Comparison of ENCODE assay signal across 11 cellular contexts in the genomic region with DNA sequence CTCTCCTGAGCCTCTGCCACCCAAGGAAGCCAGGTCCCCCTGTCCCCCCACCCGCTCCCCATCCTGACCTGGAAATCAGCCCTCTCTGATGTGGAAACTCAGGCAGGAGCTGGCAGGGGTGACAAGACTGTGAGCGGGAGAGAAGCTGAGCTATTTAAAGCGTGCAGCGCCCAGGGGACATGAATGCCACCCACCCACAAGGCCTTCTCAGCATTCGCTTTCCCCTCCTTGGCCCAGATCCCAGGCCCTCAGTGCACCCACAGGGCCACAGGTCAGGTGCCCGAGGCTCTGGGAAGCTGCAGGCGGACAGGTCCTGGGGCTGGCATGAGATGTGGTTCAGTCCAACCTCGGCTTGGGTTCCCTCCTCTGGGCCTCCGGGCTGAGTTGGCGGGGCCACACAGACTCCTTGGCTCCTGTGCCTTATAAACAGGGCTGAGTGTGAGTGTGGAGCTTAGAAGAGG.
A peak's percentile ranks its signal among the peaks of the same experiment; 100 is the strongest.
DNase-seq lines count a peak whose midpoint lies in the region; ATAC-seq, FAIRE-seq and TF ChIP-seq lines count a peak whose summit lies in the region.
"Had no signal": no experiment of that assay in that cellular context is flagged by ENCODE, and none has a peak within 500 bp of the region (broad histone marks: within the 10 kb centered on the region; RNA-seq: fewer than 3 reads in every experiment).

No MANE protein-coding gene starts in this region.

- H3F3A ChIP-seq in SK-N-SH (replicated peaks; ENCODE audit: insufficient read depth), result peaks cover 16% of the 10 kb centered on the region

- H3K9me3 ChIP-seq in SK-N-SH, result no peaks in the 10 kb centered on the region
- H3K9me3 ChIP-seq in small intestine (ENCODE audit: control insufficient read depth, low read depth), result no peaks in the 10 kb centered on the region

- TF ChIP-seq RAD21 in SK-N-SH (IDR thresholded peaks at IDR 0.05; ENCODE audit: low read length), result no peak

- H3K4me3 Mint-ChIP-seq in natural killer cell, result no peak overlapping the region

- H3K4me1 Mint-ChIP-seq in natural killer cell, result peaks cover 20 to 32% of the 10 kb centered on the region in 2 donors

- peaks cover 47% of the 10 kb centered on the region for H3K79me2 ChIP-seq in SK-N-SH (ENCODE audit: insufficient read depth)

- no peak for TF ChIP-seq EP300 in SK-N-SH (IDR thresholded peaks at IDR 0.05; ENCODE audit: borderline replicate concordance in 1 of 2, low read depth in 1 of 2, low read length in 1 of 2)

- no peaks in the 10 kb centered on the region for H3K27me3 Mint-ChIP-seq in natural killer cell (ENCODE audit: low read depth in 2 of 2)

- DNase-seq in SK-N-SH, result no peak
- peak; percentile 81 for DNase-seq in left ventricle myocardium superior
- DNase-seq in posterior vena cava (ENCODE audit: low spot score), result peak; percentile 85
- no peak for DNase-seq in DMS153 treated with DMSO at 0.1 percent for 48 hours (lab: John Stamatoyannopoulos, UW; ENCODE audit: unreplicated experiment)
- DNase-seq in natural killer cell, result no peak
- no peak for DNase-seq in small intestine
- DNase-seq: 8988T; effector CD4-positive, alpha-beta T cell; NCI-H1694 treated with DMSO at 0.1 percent for 48 hours had no signal

- POLR2A ChIA-PET in SK-N-SH (lab: Yijun Ruan, JAX), result interaction anchor here (1.4 kb wide), 1 partner anchor 77 kb away, joined by 3 read pairs; no protein-coding TSS in a partner anchor

- no peaks in the 10 kb centered on the region for H3K9me2 ChIP-seq in SK-N-SH

- H3K9me3 Mint-ChIP-seq in natural killer cell, result no peaks in the 10 kb centered on the region

- H3K4me1 ChIP-seq in SK-N-SH (ENCODE audit: control insufficient read depth in 1 of 2, insufficient read depth in 2 of 2, low read depth in 1 of 2, low read length in 1 of 2) (peaks cover 31 to 74% of the 10 kb centered on the region in 2 experiments), small intestine (ENCODE audit: control insufficient read depth in 2 of 2, insufficient read depth in 1 of 2, low read depth in 1 of 2, low read length in 1 of 2) (peaks cover 5 to 8% of the 10 kb centered on the region in 2 donors)

- no peak overlapping the region for H3K9ac ChIP-seq in SK-N-SH

- TF ChIP-seq CTCF in SK-N-SH (IDR thresholded peaks at IDR 0.05) (no peak), natural killer cell (IDR thresholded peaks at IDR 0.05) (no peak)

- H4K20me1 ChIP-seq in SK-N-SH (ENCODE audit: insufficient read depth), result no peaks in the 10 kb centered on the region

- no peak for FAIRE-seq in small intestine (lab: Jason Lieb, UNC)

- WGBS in SK-N-SH (ENCODE audit: low lambda C conversion rate), result 100% methylated on average over 4 of the region's 10 CpGs
- WGBS in small intestine, 3 donors, result 77 to 82% (median 78%) methylated on average over 10 of the region's 10 CpGs

- CTCF ChIA-PET in SK-N-SH (lab: Yijun Ruan, JAX), result interaction anchor here (0.6 to 2.4 kb wide), 9 partner anchors 10 to 451 kb away, joined by 3 to 12 read pairs (median 4); no protein-coding TSS in a partner anchor

- H3K27ac ChIP-seq in SK-N-SH (ENCODE audit: low read depth in 2 of 2, low read length in 1 of 2), result peak overlapping the region; percentile 75 to 97
- H3K27ac ChIP-seq in small intestine (ENCODE audit: low read depth in 1 of 2, low read length in 1 of 2), result peak overlapping the region in 1 of 2 donors; percentile 43

- H3K4me2 ChIP-seq in SK-N-SH, result peak overlapping the region; percentile 79; the same call in 1 of the 2 replicates

- no peak overlapping the region for H3K27ac Mint-ChIP-seq in natural killer cell

- H2AFZ ChIP-seq in SK-N-SH (ENCODE audit: low read depth), result no peak overlapping the region

- ATAC-seq in SK-N-SH treated with all-trans-retinoic acid at 6 μM for 48 hours, result no peak
- ATAC-seq in left ventricle myocardium superior, result peak; percentile 71
- ATAC-seq in natural killer cell, result no peak
- no peak for ATAC-seq in HG03342 (IDR thresholded peaks at IDR 0.05; ENCODE audit: unreplicated experiment)

- H3K36me3 Mint-ChIP-seq in natural killer cell, result no peaks in the 10 kb centered on the region

- H3K36me3 ChIP-seq in SK-N-SH (replicated peaks in 1 of 2; ENCODE audit: control insufficient read depth in 1 of 2, insufficient read depth in 2 of 2, low read length in 1 of 2) (peaks cover 0 to 37% of the 10 kb centered on the region in 2 experiments), small intestine (ENCODE audit: control insufficient read depth in 2 of 2, insufficient read depth in 2 of 2, low read length in 2 of 2) (no peaks in the 10 kb centered on the region)

- H3K4me3 ChIP-seq in SK-N-SH (ENCODE audit: low read depth in 2 of 2, low read length in 1 of 2) (no peak overlapping the region), small intestine (ENCODE audit: low read depth in 1 of 2, low read length in 2 of 2) (no peak overlapping the region)

- H3K27me3 ChIP-seq in SK-N-SH (ENCODE audit: insufficient read depth) (no peaks in the 10 kb centered on the region), small intestine (ENCODE audit: control insufficient read depth in 2 of 2, insufficient read depth in 2 of 2, low read length in 2 of 2) (no peaks in the 10 kb centered on the region)

- intact Hi-C loops in left ventricle myocardium superior (cut with micrococcal nuclease), result no loop called here
- intact Hi-C loops in posterior vena cava (cut with DNase I), result loop anchor here in 1 of 2 donors (10.0 kb wide), 2 partner anchors 98 to 162 kb away; no protein-coding TSS in a partner anchor
- intact Hi-C loops in natural killer cell (cut with micrococcal nuclease), result no loop called here

TF ChIP-seq in SK-N-SH, 30 proteins besides CTCF, POLR2A, EP300 and RAD21:
- TF ChIP-seq NRF1 (IDR thresholded peaks at IDR 0.05; ENCODE audit: low read depth, low read length) (no peak), ZBTB33 (IDR thresholded peaks at IDR 0.05; ENCODE audit: borderline replicate concordance, low read depth) (no peak)

TF ChIP-seq in SK-N-SH treated with all-trans-retinoic acid at 6 μM for 48 hours, 23 proteins besides CTCF, POLR2A, EP300 and RAD21 (continues in another document):
- TF ChIP-seq CSDC2 (CRISPR knock-in tag; IDR thresholded peaks at IDR 0.05) (no peak), RARB (CRISPR knock-in tag; IDR thresholded peaks at IDR 0.05) (no peak), CREB5 (CRISPR knock-in tag; IDR thresholded peaks at IDR 0.05; ENCODE audit: low read depth) (no peak), SNAI2 (CRISPR knock-in tag; IDR thresholded peaks at IDR 0.05) (no peak), PATZ1 (CRISPR knock-in tag; IDR thresholded peaks at IDR 0.05; ENCODE audit: borderline replicate concordance) (no peak), BACH2 (CRISPR knock-in tag; IDR thresholded peaks at IDR 0.05; ENCODE audit: borderline replicate concordance) (no peak), ARNTL (CRISPR knock-in tag; IDR thresholded peaks at IDR 0.05; ENCODE audit: borderline replicate concordance, low read depth) (no peak), ZFP30 (CRISPR knock-in tag; IDR thresholded peaks at IDR 0.05) (no peak), ZNF565 (CRISPR knock-in tag; conservative IDR thresholded peaks at IDR 0.05; ENCODE audit: low read depth) (no peak), PPARA (CRISPR knock-in tag; IDR thresholded peaks at IDR 0.05; ENCODE audit: borderline replicate concordance) (no peak), ZNF8 (CRISPR knock-in tag; IDR thresholded peaks at IDR 0.05) (no peak)
- TF ChIP-seq, protein P1, sequence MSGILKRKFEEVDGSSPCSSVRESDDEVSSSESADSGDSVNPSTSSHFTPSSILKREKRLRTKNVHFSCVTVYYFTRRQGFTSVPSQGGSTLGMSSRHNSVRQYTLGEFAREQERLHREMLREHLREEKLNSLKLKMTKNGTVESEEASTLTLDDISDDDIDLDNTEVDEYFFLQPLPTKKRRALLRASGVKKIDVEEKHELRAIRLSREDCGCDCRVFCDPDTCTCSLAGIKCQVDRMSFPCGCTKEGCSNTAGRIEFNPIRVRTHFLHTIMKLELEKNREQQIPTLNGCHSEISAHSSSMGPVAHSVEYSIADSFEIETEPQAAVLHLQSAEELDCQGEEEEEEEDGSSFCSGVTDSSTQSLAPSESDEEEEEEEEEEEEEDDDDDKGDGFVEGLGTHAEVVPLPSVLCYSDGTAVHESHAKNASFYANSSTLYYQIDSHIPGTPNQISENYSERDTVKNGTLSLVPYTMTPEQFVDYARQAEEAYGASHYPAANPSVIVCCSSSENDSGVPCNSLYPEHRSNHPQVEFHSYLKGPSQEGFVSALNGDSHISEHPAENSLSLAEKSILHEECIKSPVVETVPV (CRISPR knock-in tag; IDR thresholded peaks at IDR 0.05), result no peak

Comparison
In these comparisons a context has a peak if more than half of its experiments do, and no peak if none do; other contexts are left out.
1. DNase-seq: peak in left ventricle myocardium superior (single experiment) and posterior vena cava (single experiment); none in SK-N-SH (single experiment), DMS153 treated with DMSO at 0.1 percent for 48 hours (single experiment), natural killer cell (single experiment) and small intestine (single experiment).